ENCODE assay signal across 14 cellular contexts in the genomic region with DNA sequence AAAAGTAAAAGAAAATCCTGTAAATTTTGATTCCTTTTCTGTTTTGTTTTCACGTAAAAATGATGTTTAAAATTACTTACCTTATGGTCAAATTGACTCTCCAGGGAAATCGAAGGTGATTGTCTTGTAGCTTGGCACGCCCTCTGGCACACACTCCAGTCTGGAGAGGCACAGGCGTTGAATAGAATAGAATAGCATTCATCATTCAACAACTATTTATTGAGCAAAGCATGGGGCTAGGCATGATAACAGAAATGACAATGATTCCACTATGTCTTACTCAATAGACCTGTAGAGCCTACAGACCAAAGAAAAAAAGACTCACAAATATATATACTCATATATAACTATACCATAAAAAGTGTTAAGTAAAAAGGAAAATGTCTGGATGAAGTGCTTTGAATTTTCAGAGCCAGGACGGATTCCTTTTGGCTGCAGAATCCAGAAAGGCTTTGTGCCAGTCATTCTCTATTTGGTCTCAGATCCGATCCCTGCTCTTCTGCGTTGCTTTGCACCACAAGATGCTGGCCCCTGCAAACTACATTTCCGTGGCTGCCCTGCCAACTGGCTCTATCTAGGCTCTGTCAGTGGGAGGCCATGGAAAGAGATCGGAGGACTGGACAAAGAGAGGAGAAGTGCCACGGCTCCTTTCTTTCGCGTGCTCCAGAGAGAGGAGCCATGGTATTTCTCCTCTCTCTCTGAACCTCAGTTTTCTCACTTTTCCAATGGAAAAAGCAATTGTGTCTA.
DNase-seq lines count a peak whose midpoint lies in the region; ATAC-seq and TF ChIP-seq lines count a peak whose summit lies in the region.
"Had no signal": no experiment of that assay in that cellular context is flagged by ENCODE, and none has a peak within 500 bp of the region (broad histone marks: within the 10 kb centered on the region; RNA-seq: fewer than 3 reads in every experiment).

No MANE protein-coding gene starts in this region.

- TF ChIP-seq POLR2A in breast epithelium (IDR thresholded peaks at IDR 0.05) = no peak

- H3K4me3 ChIP-seq in breast epithelium (no peak overlapping the region), PC-3 (ENCODE audit: low read length) (no peak overlapping the region), fibroblast of the aortic adventitia (ENCODE audit: low read depth, low read length) (no peak overlapping the region), thoracic aorta (peak overlapping the region; percentile 48)
- H3K4me3 ChIP-seq: body of pancreas, esophagus muscularis mucosa, skin epidermis, uterus had no signal

- no peaks in the 10 kb centered on the region for H3K9me3 Mint-ChIP-seq in MCF 10A (ENCODE audit: unreplicated experiment)
- H3K9me3 Mint-ChIP-seq in T-helper 2 cell treated with Interferon-gamma antibody and Interleukin-4, amounts not matched to agents 5 μg/mL and 100 μg/mL, for 36 hours = no peaks in the 10 kb centered on the region
- H3K9me3 Mint-ChIP-seq in activated T-cell treated with anti-CD3 and anti-CD28 coated beads, Interleukin-2, amount 50 U/mL, for 72 hours = peaks cover 0 to 2% of the 10 kb centered on the region in 2 donors

- H3K4me3 Mint-ChIP-seq in MCF 10A (ENCODE audit: unreplicated experiment) = no peak overlapping the region
- H3K4me3 Mint-ChIP-seq in T-helper 2 cell treated with Interferon-gamma antibody and Interleukin-4, amounts not matched to agents 5 μg/mL and 100 μg/mL, for 36 hours = no peak overlapping the region
- no peak overlapping the region for H3K4me3 Mint-ChIP-seq in activated T-cell treated with anti-CD3 and anti-CD28 coated beads, Interleukin-2, amount 50 U/mL, for 72 hours
- H3K4me3 Mint-ChIP-seq: activated CD4-positive, alpha-beta T cell treated with anti-CD3 and anti-CD28 coated beads for 36 hours; nephron had no signal

- no peaks in the 10 kb centered on the region for H3K27me3 ChIP-seq in breast epithelium
- H3K27me3 ChIP-seq in PC-3 (ENCODE audit: low read length) = no peaks in the 10 kb centered on the region
- H3K27me3 ChIP-seq in thoracic aorta (replicated peaks; ENCODE audit: insufficient read depth) = no peaks in the 10 kb centered on the region
- H3K27me3 ChIP-seq: body of pancreas, esophagus muscularis mucosa, uterus had no signal

- peaks cover 11% of the 10 kb centered on the region for H3K4me1 Mint-ChIP-seq in MCF 10A (ENCODE audit: insufficient read depth, unreplicated experiment)
- peaks cover 8% of the 10 kb centered on the region for H3K4me1 Mint-ChIP-seq in T-helper 2 cell treated with Interferon-gamma antibody and Interleukin-4, amounts not matched to agents 5 μg/mL and 100 μg/mL, for 36 hours (ENCODE audit: low read depth)
- H3K4me1 Mint-ChIP-seq in activated T-cell treated with anti-CD3 and anti-CD28 coated beads, Interleukin-2, amount 50 U/mL, for 72 hours (ENCODE audit: low read depth) = no peaks in the 10 kb centered on the region
- H3K4me1 Mint-ChIP-seq: activated CD4-positive, alpha-beta T cell treated with anti-CD3 and anti-CD28 coated beads for 36 hours had no signal

- DNase-seq in MCF 10A (ENCODE audit: unreplicated experiment) (peak; percentile 59), breast epithelium (ENCODE audit: low spot score in 2 of 2) (no peak), PC-3 (peak; percentile 75), fibroblast of the aortic adventitia (ENCODE audit: low read depth) (peak; percentile 89), thoracic aorta (ENCODE audit: low spot score) (no peak), GDM1 (lab: John Stamatoyannopoulos, UW) (no peak)
- DNase-seq in T-helper 2 cell treated with Interferon-gamma antibody and Interleukin-4, amounts not matched to agents 5 μg/mL and 100 μg/mL, for 36 hours (ENCODE audit: low spot score) = no peak
- DNase-seq in activated T-cell treated with anti-CD3 and anti-CD28 coated beads, Interleukin-2, amount 50 U/mL, for 72 hours = no peak
- DNase-seq: activated CD4-positive, alpha-beta T cell treated with anti-CD3 and anti-CD28 coated beads for 36 hours; body of pancreas; uterus had no signal

- no peaks in the 10 kb centered on the region for H3K9me2 ChIP-seq in PC-3 (replicated peaks; ENCODE audit: low read length)

- H3K79me2 ChIP-seq in PC-3 (ENCODE audit: low read length) = no peaks in the 10 kb centered on the region

- no peak overlapping the region for H3K4me2 ChIP-seq in PC-3 (ENCODE audit: low read length)

- intact Hi-C loops in MCF 10A (cut with micrococcal nuclease) (no loop called here), breast epithelium (cut with DNase I; ENCODE audit: low total_unique reads) (no loop called here), PC-3 (cut with micrococcal nuclease) (loop anchor here (5.0 kb wide), 1 partner anchor 193 kb away; no protein-coding TSS in a partner anchor)

- H3K27me3 Mint-ChIP-seq in MCF 10A (ENCODE audit: insufficient read depth, unreplicated experiment) = no peaks in the 10 kb centered on the region
- H3K27me3 Mint-ChIP-seq in T-helper 2 cell treated with Interferon-gamma antibody and Interleukin-4, amounts not matched to agents 5 μg/mL and 100 μg/mL, for 36 hours (ENCODE audit: low read depth) = peaks cover 8% of the 10 kb centered on the region
- no peaks in the 10 kb centered on the region for H3K27me3 Mint-ChIP-seq in activated T-cell treated with anti-CD3 and anti-CD28 coated beads, Interleukin-2, amount 50 U/mL, for 72 hours (ENCODE audit: low read depth)
- H3K27me3 Mint-ChIP-seq: activated CD4-positive, alpha-beta T cell treated with anti-CD3 and anti-CD28 coated beads for 36 hours had no signal

- BruUV-seq in MCF 10A (replicated peaks; lab: Mats Ljungman, UMichigan) (no TSS peak), PC-3 (replicated peaks; lab: Mats Ljungman, UMichigan) (no TSS peak)

- no peaks in the 10 kb centered on the region for H4K20me1 ChIP-seq in PC-3 (ENCODE audit: low read length)

- H3K36me3 Mint-ChIP-seq in MCF 10A (ENCODE audit: insufficient read depth, unreplicated experiment) = no peaks in the 10 kb centered on the region
- H3K36me3 Mint-ChIP-seq in T-helper 2 cell treated with Interferon-gamma antibody and Interleukin-4, amounts not matched to agents 5 μg/mL and 100 μg/mL, for 36 hours (ENCODE audit: low read depth) = no peaks in the 10 kb centered on the region
- H3K36me3 Mint-ChIP-seq in activated T-cell treated with anti-CD3 and anti-CD28 coated beads, Interleukin-2, amount 50 U/mL, for 72 hours (ENCODE audit: insufficient read depth in 2 of 2) = no peaks in the 10 kb centered on the region

- H2AFZ ChIP-seq in PC-3 (ENCODE audit: low read length) = 0 out of 2 replicates have a peak overlapping the region, but pooled peaks have one; percentile 6

- CTCF ChIA-PET in MCF 10A (lab: Yijun Ruan, JAX) (interaction anchor here (0.6 kb wide), 1 partner anchor 14 kb away, joined by 5 read pairs; no protein-coding TSS in a partner anchor), PC-3 (lab: Charles Lee) (no interaction called here)

- ATAC-seq in PC-3 = peak; percentile 84
- ATAC-seq in thoracic aorta (ENCODE audit: insufficient number of reproducible peaks, low FRiP score, low read depth) = no peak
- ATAC-seq in activated T-cell treated with anti-CD3 and anti-CD28 coated beads, Interleukin-2, amount 50 U/mL, for 72 hours (replicated peaks in 1 of 2) = no peak
- ATAC-seq: activated CD4-positive, alpha-beta T cell treated with anti-CD3 and anti-CD28 coated beads for 36 hours; body of pancreas had no signal

- POLR2A ChIA-PET in MCF 10A (lab: Yijun Ruan, JAX) (interaction anchor here (0.7 kb wide), 1 partner anchor 28 kb away, joined by 3 read pairs; no protein-coding TSS in a partner anchor), PC-3 (lab: Charles Lee; ENCODE audit: unreplicated experiment) (no interaction called here)

- no peak overlapping the region for H3K9ac ChIP-seq in PC-3 (ENCODE audit: low read length)

- H3K9me3 ChIP-seq in breast epithelium = no peaks in the 10 kb centered on the region
- H3K9me3 ChIP-seq in PC-3 (ENCODE audit: low read length) = no peaks in the 10 kb centered on the region
- H3K9me3 ChIP-seq in thoracic aorta = no peaks in the 10 kb centered on the region
- H3K9me3 ChIP-seq: body of pancreas, esophagus muscularis mucosa, uterus had no signal

- H3K27ac ChIP-seq in breast epithelium (no peak overlapping the region), PC-3 (ENCODE audit: low read length) (no peak overlapping the region), thoracic aorta (peak overlapping the region; percentile 17 to 59)
- H3K27ac ChIP-seq: body of pancreas, esophagus muscularis mucosa, skin epidermis, uterus had no signal

- no peaks in the 10 kb centered on the region for H3F3A ChIP-seq in PC-3 (ENCODE audit: low read length, unreplicated experiment)

- no peaks in the 10 kb centered on the region for H3K36me3 ChIP-seq in breast epithelium
- no peaks in the 10 kb centered on the region for H3K36me3 ChIP-seq in PC-3 (ENCODE audit: low read depth, low read length)
- H3K36me3 ChIP-seq in thoracic aorta = no peaks in the 10 kb centered on the region
- H3K36me3 ChIP-seq: esophagus muscularis mucosa, uterus had no signal

- peak overlapping the region; percentile 16 for H3K27ac Mint-ChIP-seq in MCF 10A (ENCODE audit: low read depth, unreplicated experiment)
- no peak overlapping the region for H3K27ac Mint-ChIP-seq in T-helper 2 cell treated with Interferon-gamma antibody and Interleukin-4, amounts not matched to agents 5 μg/mL and 100 μg/mL, for 36 hours
- no peak overlapping the region for H3K27ac Mint-ChIP-seq in activated T-cell treated with anti-CD3 and anti-CD28 coated beads, Interleukin-2, amount 50 U/mL, for 72 hours
- H3K27ac Mint-ChIP-seq: activated CD4-positive, alpha-beta T cell treated with anti-CD3 and anti-CD28 coated beads for 36 hours; nephron had no signal

- TF ChIP-seq CTCF in MCF 10A (IDR thresholded peaks at IDR 0.05; ENCODE audit: unreplicated experiment) = no peak
- no peak for TF ChIP-seq CTCF in breast epithelium (IDR thresholded peaks at IDR 0.05)
- no peak for TF ChIP-seq CTCF in PC-3 (conservative IDR thresholded peaks at IDR 0.05; ENCODE audit: low read depth, low read length)
- no peak for TF ChIP-seq CTCF in fibroblast of the aortic adventitia (IDR thresholded peaks at IDR 0.05; ENCODE audit: insufficient read depth, low read length)
- TF ChIP-seq CTCF in thoracic aorta (IDR thresholded peaks at IDR 0.05) = no peak

- H3K4me1 ChIP-seq in breast epithelium (no peaks in the 10 kb centered on the region), PC-3 (ENCODE audit: insufficient read depth, low read length) (peaks cover 16% of the 10 kb centered on the region; the same call in 1 of the 2 replicates), thoracic aorta (ENCODE audit: control insufficient read depth in 1 of 2, low read depth in 2 of 2) (peaks cover 10 to 27% of the 10 kb centered on the region in 2 donors)
- H3K4me1 ChIP-seq: body of pancreas, uterus had no signal

Comparison
In these comparisons a context has a peak if more than half of its experiments do, and no peak if none do; other contexts are left out.
1. DNase-seq: peak in MCF 10A (single experiment), PC-3 (single experiment) and fibroblast of the aortic adventitia (single experiment); none in breast epithelium (0 of 2), thoracic aorta (single experiment), GDM1 (single experiment), T-helper 2 cell treated with Interferon-gamma antibody and Interleukin-4, amounts not matched to agents 5 μg/mL and 100 μg/mL, for 36 hours (single experiment) and activated T-cell treated with anti-CD3 and anti-CD28 coated beads, Interleukin-2, amount 50 U/mL, for 72 hours (0 of 2).
2. H3K27ac ChIP-seq: peak in thoracic aorta (2 of 2); none in breast epithelium (0 of 2) and PC-3 (single experiment).